9 cellular contexts compared by ENCODE assay signal in genomic region chr3:15429080-15429479, GRCh38. TPM values are rescaled to one million over a fixed set of nuclear protein-coding genes. Genes with fewer than 3 reads are reported as not detected.
DNase-seq lines count a peak whose midpoint lies in the region; ATAC-seq, FAIRE-seq and TF ChIP-seq lines count a peak whose summit lies in the region.
"Had no signal": no experiment of that assay in that cellular context is flagged by ENCODE, and none has a peak within 500 bp of the region (broad histone marks: within the 10 kb centered on the region; RNA-seq: fewer than 3 reads in every experiment).

No MANE protein-coding gene starts in this region.

- peak overlapping the region; percentile 88 for H3K4me3 Mint-ChIP-seq in activated naive CD8-positive, alpha-beta T cell treated with anti-CD3 and anti-CD28 coated beads, Interleukin-2, amount 50 U/mL, for 24 hours
- peak overlapping the region; percentile 100 for H3K4me3 Mint-ChIP-seq in type B pancreatic cell

- TF ChIP-seq CTCF in heart right ventricle (IDR thresholded peaks at IDR 0.05) (no peak), liver (IDR thresholded peaks at IDR 0.05; ENCODE audit: low read depth, low read length, missing input control) (no peak), type B pancreatic cell (conservative IDR thresholded peaks at IDR 0.05) (no peak)

- H3K4me1 ChIP-seq in heart right ventricle (peaks cover 5 to 72% (median 44%) of the 10 kb centered on the region in 9 donors), liver (ENCODE audit: control insufficient read depth in 4 of 4, insufficient read depth in 4 of 4, low read length in 3 of 4) (peaks cover 0 to 50% (median 34%) of the 10 kb centered on the region in 4 donors)

- no peak for ATAC-seq in heart right ventricle
- ATAC-seq in Right ventricle myocardium inferior: no peak
- ATAC-seq in activated naive CD8-positive, alpha-beta T cell treated with anti-CD3 and anti-CD28 coated beads, Interleukin-2, amount 50 U/mL, for 24 hours: no peak
- ATAC-seq in HG03565 (IDR thresholded peaks at IDR 0.05; ENCODE audit: unreplicated experiment): no peak
- ATAC-seq in HG03432 (IDR thresholded peaks at IDR 0.05; ENCODE audit: unreplicated experiment): no peak

- H3K4me3 ChIP-seq in heart right ventricle (peak overlapping the region in 6 of 10 donors; percentile 75 to 100 (median 90)), liver (ENCODE audit: low read depth in 1 of 3, low read length in 3 of 3) (peak overlapping the region in 2 of 3 donors; percentile 74)

- intact Hi-C loops in heart right ventricle (cut with DNase I) (loop anchor here in 6 of 10 donors (5.0 kb wide), 3 partner anchors 113 to 133 kb away; no protein-coding TSS in a partner anchor), Right ventricle myocardium inferior (cut with DNase I) (no loop called here)

- H3K9me3 Mint-ChIP-seq in activated naive CD8-positive, alpha-beta T cell treated with anti-CD3 and anti-CD28 coated beads, Interleukin-2, amount 50 U/mL, for 24 hours: no peaks in the 10 kb centered on the region
- no peaks in the 10 kb centered on the region for H3K9me3 Mint-ChIP-seq in type B pancreatic cell

- H3K27ac ChIP-seq in heart right ventricle (no peak overlapping the region), liver (ENCODE audit: low read depth in 1 of 2, low read length in 2 of 2) (no peak overlapping the region)

- no peaks in the 10 kb centered on the region for H3K27me3 Mint-ChIP-seq in activated naive CD8-positive, alpha-beta T cell treated with anti-CD3 and anti-CD28 coated beads, Interleukin-2, amount 50 U/mL, for 24 hours
- no peaks in the 10 kb centered on the region for H3K27me3 Mint-ChIP-seq in type B pancreatic cell

- peak overlapping the region in 1 of 2 donors; percentile 72 for H3K9ac ChIP-seq in liver (ENCODE audit: low read depth in 1 of 2, low read length in 2 of 2)

- H3K9me3 ChIP-seq in heart right ventricle (no peaks in the 10 kb centered on the region), liver (ENCODE audit: control insufficient read depth in 4 of 4, low read length in 3 of 4) (no peaks in the 10 kb centered on the region)

- TF ChIP-seq RAD21 in liver (IDR thresholded peaks at IDR 0.05): no peak

- H3K27ac Mint-ChIP-seq in activated naive CD8-positive, alpha-beta T cell treated with anti-CD3 and anti-CD28 coated beads, Interleukin-2, amount 50 U/mL, for 24 hours: peak overlapping the region; percentile 98
- no peak overlapping the region for H3K27ac Mint-ChIP-seq in type B pancreatic cell

- DNase-seq in heart right ventricle (no peak), Right ventricle myocardium inferior (ENCODE audit: missing footprints) (no peak), type B pancreatic cell (ENCODE audit: extremely low spot score, unreplicated experiment) (no peak), HTR-8/SVneo (ENCODE audit: insufficient read length, low spot score) (no peak)
- no peak for DNase-seq in activated naive CD8-positive, alpha-beta T cell treated with anti-CD3 and anti-CD28 coated beads, Interleukin-2, amount 50 U/mL, for 24 hours
- DNase-seq: effector CD8-positive, alpha-beta T cell had no signal

- H3K27me3 ChIP-seq in heart right ventricle (no peaks in the 10 kb centered on the region), liver (ENCODE audit: control insufficient read depth in 4 of 4, insufficient read depth in 4 of 4, low read length in 3 of 4) (no peaks in the 10 kb centered on the region)

- 89 to 95% methylated on average over 6 of the region's 6 CpGs for WGBS in heart right ventricle, 2 donors
- WGBS in liver: 90% methylated on average over 6 of the region's 6 CpGs

- H3K4me1 Mint-ChIP-seq in activated naive CD8-positive, alpha-beta T cell treated with anti-CD3 and anti-CD28 coated beads, Interleukin-2, amount 50 U/mL, for 24 hours: peaks cover 46% of the 10 kb centered on the region
- peaks cover 30% of the 10 kb centered on the region for H3K4me1 Mint-ChIP-seq in type B pancreatic cell (ENCODE audit: unreplicated experiment)

- peaks cover 38% of the 10 kb centered on the region for H3K36me3 Mint-ChIP-seq in activated naive CD8-positive, alpha-beta T cell treated with anti-CD3 and anti-CD28 coated beads, Interleukin-2, amount 50 U/mL, for 24 hours (ENCODE audit: low read depth)
- peaks cover 8% of the 10 kb centered on the region for H3K36me3 Mint-ChIP-seq in type B pancreatic cell

- FAIRE-seq in HTR-8/SVneo (lab: Jason Lieb, UNC): no peak

- H3K36me3 ChIP-seq in heart right ventricle: peaks cover 0 to 58% (median 31%) of the 10 kb centered on the region in 9 donors
- H3K36me3 ChIP-seq in liver (ENCODE audit: control insufficient read depth in 4 of 4, insufficient read depth in 3 of 4, low read depth in 1 of 4, low read length in 3 of 4): peaks cover 0 to 32% (median 25%) of the 10 kb centered on the region in 4 donors

TF ChIP-seq in liver, 16 proteins besides CTCF, POLR2A, EP300 and RAD21:
- no peak for TF ChIP-seq GABPA (IDR thresholded peaks at IDR 0.05 in 1 of 2, conservative IDR thresholded peaks at IDR 0.05 in 1 of 2)
- no peak for TF ChIP-seq NR2F2 (IDR thresholded peaks at IDR 0.05)
- TF ChIP-seq REST (IDR thresholded peaks at IDR 0.05): no peak
- TF ChIP-seq HNF4A (conservative IDR thresholded peaks at IDR 0.05): no peak
- no peak for TF ChIP-seq FOXA2 (IDR thresholded peaks at IDR 0.05)
- no peak for TF ChIP-seq RXRA (IDR thresholded peaks at IDR 0.05)
- TF ChIP-seq TAF1 (conservative IDR thresholded peaks at IDR 0.05): no peak
- no peak for TF ChIP-seq ZBTB33 (IDR thresholded peaks at IDR 0.05)
- no peak for TF ChIP-seq HNF4G (IDR thresholded peaks at IDR 0.05)
- TF ChIP-seq MAX (IDR thresholded peaks at IDR 0.05): no peak
- no peak for TF ChIP-seq EGR1 (IDR thresholded peaks at IDR 0.05; ENCODE audit: low read depth in 2 of 2)
- TF ChIP-seq YY1 (IDR thresholded peaks at IDR 0.05): no peak
- no peak for TF ChIP-seq SP1 (IDR thresholded peaks at IDR 0.05)
- TF ChIP-seq ATF3 (IDR thresholded peaks at IDR 0.05): no peak
- no peak for TF ChIP-seq FOXA1 (IDR thresholded peaks at IDR 0.05)
- no peak for TF ChIP-seq JUND (IDR thresholded peaks at IDR 0.05)

RNA-seq across cellular contexts. Expression of gene EAF1, which starts 1.7 kb away (rescaled TPM):
- total RNA-seq in heart right ventricle (10 to 100 TPM in 2 of 10 donors, 1 to 10 TPM in 8; 7.0 to 12.4 (median 8.5) TPM), Right ventricle myocardium inferior (6.7 TPM), liver (10 to 100 TPM; 12.6 to 15.0 TPM), type B pancreatic cell (ENCODE audit: low replicate concordance) (23.1 and 23.5 TPM in 2 replicates)
- polyA plus RNA-seq in heart right ventricle (1 to 10 TPM; 2.3 to 4.3 TPM), liver (10 to 100 TPM in 1 of 2 donors, 1 to 10 TPM in 1; 4.6 to 10.2 TPM)

RNA-seq across cellular contexts. Expression of gene METTL6, which starts 1.7 kb away (rescaled TPM):
- total RNA-seq in heart right ventricle (10 to 100 TPM in 2 of 10 donors, 1 to 10 TPM in 8; 7.1 to 11.3 (median 9.4) TPM), Right ventricle myocardium inferior (6.8 TPM), liver (1 to 10 TPM; 8.7 to 9.1 TPM), type B pancreatic cell (ENCODE audit: low replicate concordance) (19.3 and 20.1 TPM in 2 replicates)
- polyA plus RNA-seq in heart right ventricle (10 to 100 TPM in 1 of 2 donors, 1 to 10 TPM in 1; 3.8 to 11.0 TPM), liver (1 to 10 TPM; 2.0 to 3.1 TPM)
